8 cellular contexts compared by ENCODE assay signal in genomic region chr1:234933475-234933874, GRCh38.
DNase-seq lines count a peak whose midpoint lies in the region; ATAC-seq, FAIRE-seq and TF ChIP-seq lines count a peak whose summit lies in the region.

No MANE protein-coding gene starts in this region.

- intact Hi-C loops in thyroid gland (cut with DNase I) = no loop called here

- TF ChIP-seq POLR2A in gastroesophageal sphincter (IDR thresholded peaks at IDR 0.05) (no peak), thyroid gland (IDR thresholded peaks at IDR 0.05) (no peak)

- no peaks in the 10 kb centered on the region for H3K9me3 ChIP-seq in gastroesophageal sphincter
- H3K9me3 ChIP-seq in thyroid gland = no peaks in the 10 kb centered on the region

- H3K4me3 ChIP-seq in ACC112 (ENCODE audit: low read depth, low read length) = peak overlapping the region; percentile 2; the same call in 1 of the 2 replicates
- H3K4me3 ChIP-seq in gastroesophageal sphincter = no peak overlapping the region
- H3K4me3 ChIP-seq in thyroid gland (replicated peaks in 1 of 3) = no peak overlapping the region

- H3K27ac ChIP-seq in ACC112 (ENCODE audit: low read depth, low read length) (peak overlapping the region; percentile 73), gastroesophageal sphincter (peak overlapping the region in 2 of 4 donors; percentile 17 to 36), thyroid gland (peak overlapping the region; percentile 58 to 73 (median 63))

- WGBS in gastroesophageal sphincter (ENCODE audit: low coverage in 1 of 2), 2 donors = 0 to 29% methylated on average over 1 to 2 of the region's 2 CpGs
- 40 to 42% methylated on average over 2 of the region's 2 CpGs for WGBS in thyroid gland, 2 donors

- H2AFZ ChIP-seq in ACC112 (ENCODE audit: low read length, unreplicated experiment) = peak overlapping the region; percentile 60

- TF ChIP-seq EP300 in gastroesophageal sphincter (IDR thresholded peaks at IDR 0.05) = no peak

- TF ChIP-seq CTCF in gastroesophageal sphincter (IDR thresholded peaks at IDR 0.05) (no peak), thyroid gland (IDR thresholded peaks at IDR 0.05) (no peak), D721Med (IDR thresholded peaks at IDR 0.05; ENCODE audit: insufficient read depth, missing control alignments) (no peak)

- FAIRE-seq in D721Med (lab: Jason Lieb, UNC) = no peak

- peaks cover 21% of the 10 kb centered on the region for H3K4me1 ChIP-seq in ACC112 (ENCODE audit: control insufficient read depth, insufficient read depth, low read length, unreplicated experiment)
- peaks cover 0 to 9% (median 5%) of the 10 kb centered on the region in 3 donors for H3K4me1 ChIP-seq in gastroesophageal sphincter
- peaks cover 7 to 19% of the 10 kb centered on the region in 2 donors for H3K4me1 ChIP-seq in thyroid gland

- DNase-seq in SKM-1 treated with dmso at 0.1 percent for 144 hours (lab: John Stamatoyannopoulos, UW; ENCODE audit: unreplicated experiment) = peak; percentile 71
- DNase-seq in thyroid gland = peak; percentile 91 to 93
- DNase-seq in D721Med (ENCODE audit: insufficient read length, low spot score) = no peak
- no peak for DNase-seq in SK-N-DZ (ENCODE audit: low spot score)

- peak; percentile 78 for ATAC-seq in GM19025 (IDR thresholded peaks at IDR 0.05; ENCODE audit: low read depth, unreplicated experiment)
- ATAC-seq in HG03066 (IDR thresholded peaks at IDR 0.05; ENCODE audit: low read depth, unreplicated experiment) = peak; percentile 92
- ATAC-seq in gastroesophageal sphincter = peak; percentile 56

- H3K27me3 ChIP-seq in ACC112 (ENCODE audit: insufficient read depth, low read length) (no peaks in the 10 kb centered on the region), gastroesophageal sphincter (no peaks in the 10 kb centered on the region), thyroid gland (no peaks in the 10 kb centered on the region)

- H3K79me2 ChIP-seq in ACC112 (ENCODE audit: control insufficient read depth, insufficient read depth, low read length, unreplicated experiment) = no peaks in the 10 kb centered on the region

- H3K36me3 ChIP-seq in ACC112 (ENCODE audit: insufficient read depth, low read length) (no peaks in the 10 kb centered on the region), gastroesophageal sphincter (no peaks in the 10 kb centered on the region), thyroid gland (no peaks in the 10 kb centered on the region)

Comparison
In these comparisons a context has a peak if more than half of its experiments do, and no peak if none do; other contexts are left out.
1. DNase-seq: peak in SKM-1 treated with dmso at 0.1 percent for 144 hours (single experiment) and thyroid gland (2 of 2); none in D721Med (single experiment) and SK-N-DZ (single experiment).
2. Peak in every context shown above with its lines, with median percentiles within 50 percentile points of each other: ATAC-seq.